In genomic region chr7:94512735-94513564, GRCh38 we compare ENCODE assay signal across 1 cellular context.
TF ChIP-seq lines count a peak whose summit lies in the region.

No MANE protein-coding gene starts in this region.

TF ChIP-seq in K562, 482 proteins besides CTCF, POLR2A, EP300 and RAD21 (continued from another document):
- no peak for TF ChIP-seq ZNF280B (CRISPR knock-in tag; IDR thresholded peaks at IDR 0.05)
- no peak for TF ChIP-seq POLR3G (IDR thresholded peaks at IDR 0.05; ENCODE audit: extremely low read depth, insufficient read length, insufficient replicate concordance)
- TF ChIP-seq BCL6 (CRISPR knock-in tag; IDR thresholded peaks at IDR 0.05) = no peak
- no peak for TF ChIP-seq TRIM25 (IDR thresholded peaks at IDR 0.05; ENCODE audit: borderline replicate concordance)
